15 cellular contexts compared by ENCODE assay signal in genomic region chr17:76122411-76123126, GRCh38. TPM values are rescaled to one million over a fixed set of nuclear protein-coding genes. Genes with fewer than 3 reads are reported as not detected.
A peak's percentile ranks its signal among the peaks of the same experiment; 100 is the strongest.
DNase-seq lines count a peak whose midpoint lies in the region; ATAC-seq and TF ChIP-seq lines count a peak whose summit lies in the region.
"Had no signal": no experiment of that assay in that cellular context is flagged by ENCODE, and none has a peak within 500 bp of the region (broad histone marks: within the 10 kb centered on the region; RNA-seq: fewer than 3 reads in every experiment).

No MANE protein-coding gene starts in this region.

- H3K27ac Mint-ChIP-seq in activated naive CD4-positive, alpha-beta T cell treated with anti-CD3 and anti-CD28 coated beads, Interleukin-2, amount 10 ng/mL, durations not matched to agents 7 days and 5 days, result peak overlapping the region; percentile 82
- H3K27ac Mint-ChIP-seq in T-helper 17 cell, result peak overlapping the region; percentile 81
- no peak overlapping the region for H3K27ac Mint-ChIP-seq in immature natural killer cell

- H3K4me3 ChIP-seq in thoracic aorta (peak overlapping the region; percentile 75), body of pancreas (no peak overlapping the region)
- H3K4me3 ChIP-seq: SK-N-MC had no signal

- peaks cover 0 to 12% of the 10 kb centered on the region in 2 donors for H3K4me1 ChIP-seq in thoracic aorta (ENCODE audit: control insufficient read depth in 1 of 2, low read depth in 2 of 2)
- H3K4me1 ChIP-seq in body of pancreas, result peaks cover 12% of the 10 kb centered on the region

- peaks cover 5% of the 10 kb centered on the region for H3K27me3 Mint-ChIP-seq in activated naive CD4-positive, alpha-beta T cell treated with anti-CD3 and anti-CD28 coated beads, Interleukin-2, amount 10 ng/mL, durations not matched to agents 7 days and 5 days
- H3K27me3 Mint-ChIP-seq in T-helper 17 cell, result no peaks in the 10 kb centered on the region
- H3K27me3 Mint-ChIP-seq in immature natural killer cell (ENCODE audit: low read depth in 3 of 3), result peaks cover 0 to 3% (median 0%) of the 10 kb centered on the region in 3 donors

- H3K27ac ChIP-seq in thoracic aorta (no peak overlapping the region), body of pancreas (no peak overlapping the region)
- H3K27ac ChIP-seq: HL-60, SK-N-MC had no signal

- intact Hi-C loops in body of pancreas (cut with DNase I), result loop anchor here (5.0 kb wide), 1 partner anchor 160 kb away; no protein-coding TSS in a partner anchor

- WGBS in body of pancreas, 2 donors, result 87 to 89% methylated on average over 17 to 21 of the region's 23 CpGs

- CTCF ChIA-PET in activated naive CD4-positive, alpha-beta T cell treated with anti-CD3 and anti-CD28 coated beads, Interleukin-2, amount 10 ng/mL, durations not matched to agents 7 days and 5 days (lab: Charles Lee), result interaction anchor here (0.5 to 11.0 kb wide), 12 partner anchors 10 to 158 kb away, joined by 3 to 215 read pairs (median 4); no protein-coding TSS in a partner anchor

- no peak for TF ChIP-seq POLR2A in body of pancreas (IDR thresholded peaks at IDR 0.05)

- no peak for ATAC-seq in T-helper 17 cell
- no peak for ATAC-seq in thoracic aorta (ENCODE audit: insufficient number of reproducible peaks, low FRiP score, low read depth)
- ATAC-seq in body of pancreas, result no peak

- H3K9me3 ChIP-seq in T-helper 17 cell (ENCODE audit: control insufficient read depth, low read length, poor library complexity, severe bottlenecking) (no peaks in the 10 kb centered on the region), thoracic aorta (no peaks in the 10 kb centered on the region), body of pancreas (no peaks in the 10 kb centered on the region)

- H3K27me3 ChIP-seq in thoracic aorta (replicated peaks; ENCODE audit: insufficient read depth), result no peaks in the 10 kb centered on the region
- H3K27me3 ChIP-seq in body of pancreas, result peaks cover 0 to 4% of the 10 kb centered on the region in 2 donors

- H3K36me3 ChIP-seq in thoracic aorta, result no peaks in the 10 kb centered on the region
- no peaks in the 10 kb centered on the region for H3K36me3 ChIP-seq in body of pancreas (replicated peaks in 1 of 2; ENCODE audit: insufficient read depth in 1 of 2, low read depth in 2 of 2)

- H3K36me3 Mint-ChIP-seq in activated naive CD4-positive, alpha-beta T cell treated with anti-CD3 and anti-CD28 coated beads, Interleukin-2, amount 10 ng/mL, durations not matched to agents 7 days and 5 days, result no peaks in the 10 kb centered on the region
- H3K36me3 Mint-ChIP-seq in T-helper 17 cell (ENCODE audit: low read depth) (no peaks in the 10 kb centered on the region), immature natural killer cell (no peaks in the 10 kb centered on the region)

- TF ChIP-seq CTCF in thoracic aorta (IDR thresholded peaks at IDR 0.05) (no peak), body of pancreas (IDR thresholded peaks at IDR 0.05) (no peak)

- H3K9me3 Mint-ChIP-seq in activated naive CD4-positive, alpha-beta T cell treated with anti-CD3 and anti-CD28 coated beads, Interleukin-2, amount 10 ng/mL, durations not matched to agents 7 days and 5 days, result no peaks in the 10 kb centered on the region
- no peaks in the 10 kb centered on the region for H3K9me3 Mint-ChIP-seq in immature natural killer cell

- DNase-seq in activated naive CD4-positive, alpha-beta T cell treated with anti-CD3 and anti-CD28 coated beads, Interleukin-2, amount 10 ng/mL, durations not matched to agents 7 days and 5 days, result no peak
- no peak for DNase-seq in activated naive CD4-positive, alpha-beta T cell treated with anti-CD3 and anti-CD28 coated beads, Interleukin-2, amount 50 U/mL, for 16 hours
- DNase-seq in T-helper 17 cell (no peak), immature natural killer cell (no peak), thoracic aorta (ENCODE audit: low spot score) (no peak), cerebellar nuclear complex (lab: John Stamatoyannopoulos, UW) (no peak), body of pancreas (no peak), COR-L47 (lab: John Stamatoyannopoulos, UW) (no peak)
- DNase-seq: central memory CD4-positive, alpha-beta T cell; left cardiac atrium; NCI-H1048; NCI-H82 had no signal

- peaks cover 49% of the 10 kb centered on the region for H3K4me1 Mint-ChIP-seq in activated naive CD4-positive, alpha-beta T cell treated with anti-CD3 and anti-CD28 coated beads, Interleukin-2, amount 10 ng/mL, durations not matched to agents 7 days and 5 days
- H3K4me1 Mint-ChIP-seq in T-helper 17 cell, result peaks cover 2% of the 10 kb centered on the region
- peaks cover 0 to 5% of the 10 kb centered on the region in 2 donors for H3K4me1 Mint-ChIP-seq in immature natural killer cell

- H3K4me3 Mint-ChIP-seq in activated naive CD4-positive, alpha-beta T cell treated with anti-CD3 and anti-CD28 coated beads, Interleukin-2, amount 10 ng/mL, durations not matched to agents 7 days and 5 days, result no peak overlapping the region
- H3K4me3 Mint-ChIP-seq in T-helper 17 cell (peak overlapping the region; percentile 66), immature natural killer cell (peak overlapping the region; percentile 27 to 71 (median 48))

RNA-seq across cellular contexts. Expression of gene FOXJ1, which starts 18.5 kb away (rescaled TPM):
- total RNA-seq in T-helper 17 cell (1 to 10 TPM; 1.3 to 2.1 TPM), thoracic aorta (not detected), body of pancreas (1 to 10 TPM in 1 of 2 donors, under 1 TPM in 1; 0.33 to 3.4 TPM)
- polyA plus RNA-seq in immature natural killer cell, result not detected
- total RNA-seq: left cardiac atrium had no signal
- polyA plus RNA-seq: BJ had no signal

RNA-seq across cellular contexts. Expression of gene EXOC7, which starts 19.0 kb away (rescaled TPM):
- total RNA-seq in T-helper 17 cell, result 10 to 100 TPM; 80.7 to 85.3 TPM
- 10 to 100 TPM; 37.2 to 78.9 (median 56.9) TPM for polyA plus RNA-seq in immature natural killer cell
- 10 to 100 TPM; 79.7 to 94.0 TPM for total RNA-seq in thoracic aorta
- 10 to 100 TPM; 53.2 to 73.2 TPM for total RNA-seq in body of pancreas

RNA-seq across cellular contexts. Expression of gene ZACN, which starts 43.6 kb away (rescaled TPM):
- total RNA-seq in T-helper 17 cell (under 1 TPM in 1 of 2 donors, not detected in 1; 0.68 TPM), thoracic aorta (not detected), body of pancreas (not detected)
- polyA plus RNA-seq in immature natural killer cell, result under 1 TPM in 2 of 3 donors, not detected in 1; 0.59 to 0.60 TPM
- total RNA-seq: left cardiac atrium had no signal

RNA-seq across cellular contexts. Expression of gene GALR2, which starts 48.0 kb away (rescaled TPM):
- total RNA-seq in T-helper 17 cell (under 1 TPM; 0.55 to 0.96 TPM), thoracic aorta (1 to 10 TPM in 1 of 2 donors, not detected in 1; 1.4 TPM), body of pancreas (under 1 TPM in 1 of 2 donors, not detected in 1; 0.52 TPM)
- under 1 TPM in 1 of 3 donors, not detected in 2; 0.18 TPM for polyA plus RNA-seq in immature natural killer cell
- total RNA-seq: left cardiac atrium had no signal
- polyA plus RNA-seq: BJ had no signal

RNA-seq across cellular contexts. Expression of gene SRP68, which starts 50.3 kb away (rescaled TPM):
- total RNA-seq in T-helper 17 cell (10 to 100 TPM; 80.4 to 89.2 TPM), thoracic aorta (10 to 100 TPM; 19.1 to 39.9 TPM), body of pancreas (10 to 100 TPM; 26.2 to 27.7 TPM)
- polyA plus RNA-seq in immature natural killer cell, result 10 to 100 TPM; 30.1 to 62.6 (median 61.0) TPM

Comparison
In these comparisons a context has a peak if more than half of its experiments do, and no peak if none do; other contexts are left out.
1. H3K27ac Mint-ChIP-seq: peak in activated naive CD4-positive, alpha-beta T cell treated with anti-CD3 and anti-CD28 coated beads, Interleukin-2, amount 10 ng/mL, durations not matched to agents 7 days and 5 days (single experiment) and T-helper 17 cell (single experiment); none in immature natural killer cell (0 of 6).